8 cellular contexts compared by ENCODE assay signal in the genomic region with DNA sequence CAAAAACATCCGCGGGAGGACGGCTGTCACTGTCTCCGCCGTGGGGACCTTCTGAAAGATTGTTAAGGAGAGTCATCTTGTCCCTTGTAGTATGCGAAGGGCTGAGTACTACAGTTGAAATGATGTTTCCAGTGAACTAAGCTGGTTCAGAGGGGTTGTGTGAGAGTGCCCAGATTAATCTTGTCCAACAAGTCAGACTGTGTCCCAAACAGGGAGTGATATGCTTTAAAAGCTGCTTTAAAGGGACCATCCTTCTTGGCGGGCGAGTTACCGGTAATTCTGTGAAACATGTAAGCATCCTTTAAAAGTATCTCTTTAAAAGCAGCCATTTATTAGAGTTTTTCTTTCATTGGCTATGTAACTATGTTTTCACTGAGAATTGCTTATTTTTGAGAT. TPM values are rescaled to one million over a fixed set of nuclear protein-coding genes. Genes with fewer than 3 reads are reported as not detected.
DNase-seq lines count a peak whose midpoint lies in the region; FAIRE-seq and TF ChIP-seq lines count a peak whose summit lies in the region.

No MANE protein-coding gene starts in this region.

- H3K9me3 ChIP-seq in iPS-18c (ENCODE audit: control insufficient read depth, insufficient read depth, low read length) = no peaks in the 10 kb centered on the region
- no peaks in the 10 kb centered on the region for H3K9me3 ChIP-seq in stomach

- peak overlapping the region; percentile 80 to 93 (median 92) for H3K27ac ChIP-seq in stomach

- DNase-seq in HTR-8/SVneo (ENCODE audit: insufficient read length, low spot score) (peak; percentile 18), stomach (no peak), D721Med (ENCODE audit: insufficient read length, low spot score) (no peak), OCI-M1 (lab: John Stamatoyannopoulos, UW) (no peak), AG08395 (ENCODE audit: low spot score) (no peak), AML-193 (lab: John Stamatoyannopoulos, UW) (no peak)

- WGBS in stomach, 5 donors = 6 to 11% (median 8%) methylated on average over 9 of the region's 9 CpGs

- H3K36me3 ChIP-seq in stomach = peaks cover 0 to 17% (median 6%) of the 10 kb centered on the region in 4 donors

- H3K27ac Mint-ChIP-seq in activated naive CD8-positive, alpha-beta T cell = peak overlapping the region; percentile 94

- H3K4me3 ChIP-seq in iPS-18c (ENCODE audit: insufficient read depth, low read depth, low read length) (peak overlapping the region; percentile 98), stomach (peak overlapping the region; percentile 90 to 99 (median 96))

- no peak for TF ChIP-seq POLR2A in stomach (IDR thresholded peaks at IDR 0.05)

- no peaks in the 10 kb centered on the region for H3K27me3 Mint-ChIP-seq in activated naive CD8-positive, alpha-beta T cell

- H3K4me1 Mint-ChIP-seq in activated naive CD8-positive, alpha-beta T cell (ENCODE audit: low read depth) = peaks cover 39% of the 10 kb centered on the region

- H3K36me3 Mint-ChIP-seq in activated naive CD8-positive, alpha-beta T cell = no peaks in the 10 kb centered on the region

- no peak for TF ChIP-seq EP300 in stomach (IDR thresholded peaks at IDR 0.05)

- no peak for TF ChIP-seq CTCF in stomach (IDR thresholded peaks at IDR 0.05)
- TF ChIP-seq CTCF in D721Med (IDR thresholded peaks at IDR 0.05; ENCODE audit: insufficient read depth, missing control alignments) = no peak

- H3K4me3 Mint-ChIP-seq in activated naive CD8-positive, alpha-beta T cell = peak overlapping the region; percentile 97

- FAIRE-seq in HTR-8/SVneo (lab: Jason Lieb, UNC) (no peak), D721Med (lab: Jason Lieb, UNC) (no peak)

- H3K27me3 ChIP-seq in stomach = no peaks in the 10 kb centered on the region

- no peaks in the 10 kb centered on the region for H3K9me3 Mint-ChIP-seq in activated naive CD8-positive, alpha-beta T cell (ENCODE audit: low read depth)

- intact Hi-C loops in stomach (cut with DNase I; ENCODE audit: low total_unique reads) = no loop called here

- H3K4me1 ChIP-seq in stomach = peaks cover 17 to 43% (median 31%) of the 10 kb centered on the region in 4 donors

RNA-seq across cellular contexts. Expression of a gene that starts 1.1 kb away (rescaled TPM):
- 10 to 100 TPM; 13.9 to 44.2 (median 25.5) TPM for total RNA-seq in stomach
- polyA plus RNA-seq in stomach = 1 to 10 TPM; 8.2 to 9.2 (median 8.4) TPM

RNA-seq across cellular contexts. Expression of a gene that starts 53.9 kb away (rescaled TPM):
- total RNA-seq in stomach = 100 to 1,000 TPM; 103 to 250 (median 213) TPM
- 100 to 1,000 TPM; 167 to 279 (median 236) TPM for polyA plus RNA-seq in stomach
